Comparison of ENCODE assay signal across 17 cellular contexts in the genomic region with DNA sequence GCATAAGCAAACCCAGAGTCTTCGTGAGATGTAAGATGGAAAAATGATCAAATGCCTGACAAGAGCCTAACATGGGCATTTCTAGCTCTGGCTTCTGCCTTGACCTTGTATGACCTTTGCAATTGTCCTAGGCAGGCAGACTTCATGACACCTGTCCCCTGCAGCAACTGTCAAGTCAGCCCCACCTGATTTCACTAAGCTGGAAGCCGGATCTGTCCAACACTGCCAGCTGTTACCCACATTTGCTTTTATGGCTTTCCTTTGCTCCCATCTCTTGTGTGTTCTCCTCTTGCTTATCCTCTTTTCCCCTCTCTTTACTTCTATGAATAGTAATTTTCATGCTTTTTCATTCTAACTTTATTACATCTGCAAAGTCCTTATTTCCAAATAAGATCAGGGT.
"Had no signal": no experiment of that assay in that cellular context is flagged by ENCODE, and none has a peak within 500 bp of the region (broad histone marks: within the 10 kb centered on the region; RNA-seq: fewer than 3 reads in every experiment).

No MANE protein-coding gene starts in this region.

- H3K4me1 ChIP-seq: foreskin keratinocyte, left ventricle myocardium inferior, lower lobe of right lung, neural progenitor cell, right atrium auricular region, sigmoid colon, thyroid gland had no signal

- H3K36me3 ChIP-seq: left ventricle myocardium inferior, lower lobe of right lung, neural progenitor cell, ovary, right atrium auricular region, sigmoid colon, suprapubic skin, thyroid gland had no signal

- H3K9me3 ChIP-seq: ovary, right atrium auricular region, sigmoid colon, suprapubic skin, thyroid gland had no signal

- H3K4me3 ChIP-seq: left ventricle myocardium inferior, lower lobe of right lung, neural progenitor cell, ovary, right atrium auricular region, sigmoid colon, smooth muscle cell, suprapubic skin, thyroid gland had no signal

- H3K27ac ChIP-seq: foreskin keratinocyte, left ventricle myocardium inferior, lower lobe of right lung, neural progenitor cell, ovary, right atrium auricular region, sigmoid colon, suprapubic skin, thyroid gland had no signal

- H3K27me3 ChIP-seq: foreskin keratinocyte, neural progenitor cell, ovary, right atrium auricular region, sigmoid colon, suprapubic skin, thyroid gland had no signal

- DNase-seq: dermis blood vessel endothelial cell; erythroblast; foreskin keratinocyte; immature natural killer cell; left ventricle myocardium inferior; lower lobe of right lung; nucleus accumbens; ovary; sigmoid colon; stimulated activated CD4-positive, alpha-beta T cell treated with anti-CD3 and anti-CD28 coated beads, Interleukin-2, amount 100 ng/mL, for 48 hours; stimulated activated CD8-positive, alpha-beta memory T cell treated with anti-CD3 and anti-CD28 coated beads, Interleukin-4, amount 100 ng/mL, for 48 hours; stimulated activated naive CD8-positive, alpha-beta T cell treated with anti-CD3 and anti-CD28 coated beads, Interleukin-15, Interleukin-2, amounts not matched to agents 100 U/mL and 50 U/mL, for 24 hours; thyroid gland had no signal
